Comparison of ENCODE assay signal across 25 cellular contexts in genomic region chr2:241903121-241904010, GRCh38. TPM values are rescaled to one million over a fixed set of nuclear protein-coding genes. Genes with fewer than 3 reads are reported as not detected.
DNase-seq lines count a peak whose midpoint lies in the region; ATAC-seq and TF ChIP-seq lines count a peak whose summit lies in the region.
"Had no signal": no experiment of that assay in that cellular context is flagged by ENCODE, and none has a peak within 500 bp of the region (broad histone marks: within the 10 kb centered on the region; RNA-seq: fewer than 3 reads in every experiment).

No MANE protein-coding gene starts in this region.

- H3K27ac ChIP-seq in heart right ventricle (no peak overlapping the region), lower lobe of right lung (no peak overlapping the region)
- H3K27ac ChIP-seq: foreskin keratinocyte, testis had no signal

- TF ChIP-seq CTCF in heart right ventricle (IDR thresholded peaks at IDR 0.05) (no peak), lower lobe of right lung (IDR thresholded peaks at IDR 0.05) (no peak)

- H3K4me1 ChIP-seq in heart right ventricle (peaks cover 0 to 30% (median 8%) of the 10 kb centered on the region in 9 donors), lower lobe of right lung (peaks cover 6% of the 10 kb centered on the region)

- no peaks in the 10 kb centered on the region for H3K9me3 ChIP-seq in heart right ventricle
- H3K9me3 ChIP-seq in lower lobe of right lung: no peaks in the 10 kb centered on the region
- H3K9me3 ChIP-seq: testis had no signal

- H3K36me3 ChIP-seq in heart right ventricle (no peaks in the 10 kb centered on the region), lower lobe of right lung (no peaks in the 10 kb centered on the region)

- DNase-seq in left ventricle myocardium superior (peak; percentile 22), heart right ventricle (no peak), SK-N-DZ (ENCODE audit: low spot score) (peak; percentile 67), lower lobe of right lung (peak; percentile 35), ureter (ENCODE audit: low spot score) (peak; percentile 41), T-helper 2 cell (no peak), UCSD-AML1 (lab: John Stamatoyannopoulos, UW; ENCODE audit: unreplicated experiment) (no peak)
- DNase-seq: activated CD4-positive, alpha-beta T cell treated with anti-CD3 and anti-CD28 coated beads, Interleukin-2, amount 10 ng/mL, durations not matched to agents 7 days and 5 days; activated CD8-positive, alpha-beta memory T cell treated with anti-CD3 and anti-CD28 coated beads, Interleukin-2, amount 50 U/mL, for 4 hours; CD4-positive, CD25-positive, alpha-beta regulatory T cell; central memory CD4-positive, alpha-beta T cell; foreskin keratinocyte; GOT3; hippocampal formation; KG1; MV-4-11; NCI-H2029 treated with DMSO at 0.1 percent for 48 hours; testis had no signal

- ATAC-seq in left ventricle myocardium superior (no peak), heart right ventricle (no peak), lower lobe of right lung (no peak), esophagus mucosa (no peak)
- ATAC-seq: stimulated activated effector memory CD8-positive, alpha-beta T cell treated with anti-CD3 and anti-CD28 coated beads, Interleukin-12 subunit alpha, Interleukin-12 subunit beta, amount 100 ng/mL, for 72 hours had no signal

- intact Hi-C loops in left ventricle myocardium superior (cut with micrococcal nuclease): no loop called here
- intact Hi-C loops in heart right ventricle (cut with DNase I): no loop called here
- intact Hi-C loops in lower lobe of right lung (cut with DNase I): no loop called here

- peaks cover 0 to 33% (median 15%) of the 10 kb centered on the region in 7 donors for H3K27me3 ChIP-seq in heart right ventricle
- no peaks in the 10 kb centered on the region for H3K27me3 ChIP-seq in lower lobe of right lung (ENCODE audit: low read depth)
- H3K27me3 ChIP-seq: testis had no signal

- H3K4me3 ChIP-seq in heart right ventricle (no peak overlapping the region), lower lobe of right lung (no peak overlapping the region)

- 94 to 96% methylated on average over 37 to 40 of the region's 40 CpGs for WGBS in heart right ventricle, 2 donors

RNA-seq across cellular contexts. Expression of gene RTP5, which starts 33.8 kb away (rescaled TPM):
- total RNA-seq in left ventricle myocardium superior (not detected), heart right ventricle (not detected), lower lobe of right lung (not detected), ureter (0.21 TPM), esophagus mucosa (not detected)
- polyA plus RNA-seq in heart right ventricle: under 1 TPM in 1 of 2 donors, not detected in 1; 0.15 TPM
- polyA plus RNA-seq in SK-N-DZ (2014; cell fraction: cytosol; rRNA removed): 8.1 and 9.9 TPM in 2 replicates
- polyA plus RNA-seq in SK-N-DZ (2014; cell fraction: nucleus; rRNA removed): 55.7 and 73.8 TPM in 2 replicates
- total RNA-seq: activated CD4-positive, alpha-beta T cell treated with anti-CD3 and anti-CD28 coated beads, Interleukin-2, amount 10 ng/mL, durations not matched to agents 7 days and 5 days; epithelial cell of proximal tubule; foreskin keratinocyte; lung microvascular endothelial cell; NCI-H460; osteocyte had no signal
- polyA plus RNA-seq: CD4-positive, CD25-positive, alpha-beta regulatory T cell; foreskin keratinocyte had no signal

RNA-seq across cellular contexts. Expression of gene PDCD1, which starts 44.7 kb away (rescaled TPM):
- total RNA-seq in left ventricle myocardium superior (1.4 TPM), heart right ventricle (10 to 100 TPM in 1 of 10 donors, 1 to 10 TPM in 9; 1.3 to 14.2 (median 2.8) TPM), lower lobe of right lung (1.4 TPM), ureter (0.57 TPM), esophagus mucosa (0.20 TPM)
- 1 to 10 TPM; 6.4 to 7.1 TPM for polyA plus RNA-seq in heart right ventricle
- 1.4 and 1.5 TPM in 2 replicates for polyA plus RNA-seq in SK-N-DZ (2014; cell fraction: cytosol; rRNA removed)
- polyA plus RNA-seq in SK-N-DZ (2014; cell fraction: nucleus; rRNA removed): 0.53 and 2.6 TPM in 2 replicates
- total RNA-seq: foreskin keratinocyte, lung microvascular endothelial cell, myocyte, NCI-H460, osteocyte had no signal
- polyA plus RNA-seq: foreskin keratinocyte had no signal

Comparison
In these comparisons a context has a peak if more than half of its experiments do, and no peak if none do; other contexts are left out.
1. DNase-seq: peak in left ventricle myocardium superior (single experiment), SK-N-DZ (single experiment), lower lobe of right lung (single experiment) and ureter (single experiment); none in heart right ventricle (0 of 2), T-helper 2 cell (0 of 5) and UCSD-AML1 (single experiment).